In the genomic region with DNA sequence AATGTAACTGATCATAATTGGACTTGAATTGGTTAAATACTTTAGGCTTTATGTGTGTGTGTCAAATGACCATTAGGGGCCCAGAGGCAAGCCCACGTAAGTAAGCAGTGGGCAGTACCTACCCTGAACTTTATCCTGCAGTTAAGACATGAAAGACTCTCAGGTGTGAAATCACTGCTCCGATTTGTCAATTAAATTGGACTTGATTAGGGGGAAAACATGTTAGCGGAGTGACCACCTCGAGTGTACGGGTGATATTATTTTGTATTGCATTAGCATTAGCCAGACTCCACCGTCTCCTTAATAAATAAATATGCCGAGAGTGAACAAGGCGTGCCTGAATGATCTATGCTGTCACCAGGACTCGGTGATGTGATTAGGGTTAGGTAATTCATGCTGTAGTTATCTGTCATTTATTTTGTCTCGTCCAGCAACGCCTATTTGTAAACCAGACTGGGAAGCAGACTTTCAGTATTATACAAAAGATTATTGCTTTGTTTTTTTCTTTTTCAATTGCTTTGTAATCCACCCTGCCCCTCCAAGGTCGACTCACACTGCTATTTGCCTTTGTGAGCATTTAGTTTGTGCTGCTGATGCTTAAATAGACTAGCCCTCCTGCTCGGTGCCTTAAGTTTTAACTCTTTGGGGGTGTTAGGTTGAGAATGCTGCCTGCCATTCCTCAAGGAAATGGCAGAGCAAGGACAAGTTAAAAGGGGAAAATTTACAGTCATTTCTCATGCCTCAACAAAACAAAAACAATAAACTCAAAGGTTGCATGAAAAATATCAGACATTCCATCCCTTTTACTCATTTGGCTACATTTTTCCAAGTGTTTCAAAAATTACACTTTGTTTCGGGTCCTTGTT, we compare ENCODE assay signal across 9 cellular contexts. TPM values are rescaled to one million over a fixed set of nuclear protein-coding genes. Genes with fewer than 3 reads are reported as not detected.
DNase-seq lines count a peak whose midpoint lies in the region; ATAC-seq, FAIRE-seq and TF ChIP-seq lines count a peak whose summit lies in the region.
"Had no signal": no experiment of that assay in that cellular context is flagged by ENCODE, and none has a peak within 500 bp of the region (broad histone marks: within the 10 kb centered on the region; RNA-seq: fewer than 3 reads in every experiment).

No MANE protein-coding gene starts in this region.

- ATAC-seq in gastrocnemius medialis (peak; percentile 13 to 19), GM21381 (IDR thresholded peaks at IDR 0.05; ENCODE audit: unreplicated experiment) (no peak), GM19467 (IDR thresholded peaks at IDR 0.05; ENCODE audit: unreplicated experiment) (no peak), HG02852 (IDR thresholded peaks at IDR 0.05; ENCODE audit: unreplicated experiment) (no peak)

- no peak for TF ChIP-seq CTCF in fibroblast of the aortic adventitia (IDR thresholded peaks at IDR 0.05; ENCODE audit: insufficient read depth, low read length)
- TF ChIP-seq CTCF in gastrocnemius medialis (IDR thresholded peaks at IDR 0.05 in 4 of 5, conservative IDR thresholded peaks at IDR 0.05 in 1 of 5): no peak

- in situ Hi-C loops in gastrocnemius medialis (cut with MboI; ENCODE audit: low sequenced_read_pairs in 4 of 4): loop anchor here in 3 of 4 donors (10.0 to 25.0 kb wide), 2 partner anchors 242 to 480 kb away; no protein-coding TSS in a partner anchor

- DNase-seq in GM12891 (ENCODE audit: insufficient read length, low spot score) (no peak), SJSA1 (ENCODE audit: low read depth in 1 of 2, low spot score in 2 of 2) (peak in 1 of 2 experiments; percentile 43), fibroblast of the aortic adventitia (ENCODE audit: low read depth) (peak; percentile 75), gastrocnemius medialis (no peak), frontal cortex (ENCODE audit: low spot score in 2 of 2) (no peak)
- DNase-seq: NCI-H510A had no signal

- H3K27ac ChIP-seq in SJSA1: peak overlapping the region; percentile 95
- peak overlapping the region; percentile 83 to 90 (median 89) for H3K27ac ChIP-seq in gastrocnemius medialis

- no peaks in the 10 kb centered on the region for H3K9me3 ChIP-seq in SJSA1 (replicated peaks)
- H3K9me3 ChIP-seq in gastrocnemius medialis: no peaks in the 10 kb centered on the region

- peak; percentile 51 for FAIRE-seq in GM12891 (lab: Jason Lieb, UNC)
- no peak for FAIRE-seq in frontal cortex (lab: Jason Lieb, UNC)

- H3K4me3 ChIP-seq in SJSA1 (peak overlapping the region; percentile 46), fibroblast of the aortic adventitia (ENCODE audit: low read depth, low read length) (peak overlapping the region; percentile 93), gastrocnemius medialis (peak overlapping the region; percentile 67 to 83 (median 72))

- no peaks in the 10 kb centered on the region for H3K27me3 ChIP-seq in SJSA1 (replicated peaks)
- H3K27me3 ChIP-seq in gastrocnemius medialis: no peaks in the 10 kb centered on the region

- peaks cover 17% of the 10 kb centered on the region for H3K4me1 ChIP-seq in SJSA1 (replicated peaks)
- H3K4me1 ChIP-seq in gastrocnemius medialis: peaks cover 27 to 39% of the 10 kb centered on the region in 2 donors

- TF ChIP-seq POLR2A in GM12891 (IDR thresholded peaks at IDR 0.05; ENCODE audit: low read depth, low read length): no peak
- peak in 1 of 2 donors; percentile 31 for TF ChIP-seq POLR2A in gastrocnemius medialis (IDR thresholded peaks at IDR 0.05)

- intact Hi-C loops in gastrocnemius medialis (cut with DNase I; ENCODE audit: low total_unique reads): loop anchor here (5.0 to 10.0 kb wide), 5 partner anchors 245 to 938 kb away; partner anchors contain the start of genes AZI2 and ZCWPW2

- H3K36me3 ChIP-seq in SJSA1 (no peaks in the 10 kb centered on the region), gastrocnemius medialis (no peaks in the 10 kb centered on the region)

TF ChIP-seq in GM12891, 5 proteins besides CTCF, POLR2A, EP300 and RAD21:
- no peak for TF ChIP-seq POLR2AphosphoS5 (IDR thresholded peaks at IDR 0.05; ENCODE audit: low read depth, low read length)

RNA-seq across cellular contexts. Expression of gene RBMS3, which starts 1.8 kb away (rescaled TPM):
- 0.58 TPM for polyA plus RNA-seq in GM12891 (2012; ENCODE audit: low read depth, missing spikeins)
- 31.7 and 47.0 TPM in 2 replicates for total RNA-seq in SJSA1 (2014; rRNA removed; shearing (Covaris generic))
- total RNA-seq in fibroblast of the aortic adventitia (ENCODE audit: low replicate concordance) (68.4 and 84.1 TPM in 2 replicates), gastrocnemius medialis (10 to 100 TPM; 16.1 to 38.8 (median 22.7) TPM), frontal cortex (11.4 TPM)

Comparison
In these comparisons a context has a peak if more than half of its experiments do, and no peak if none do; other contexts are left out.
1. ATAC-seq: peak in gastrocnemius medialis (2 of 2); none in GM21381 (single experiment), GM19467 (single experiment) and HG02852 (single experiment).
2. Peak in every context shown above with its lines, with median percentiles within 50 percentile points of each other: H3K4me3 ChIP-seq.